In the genomic region with DNA sequence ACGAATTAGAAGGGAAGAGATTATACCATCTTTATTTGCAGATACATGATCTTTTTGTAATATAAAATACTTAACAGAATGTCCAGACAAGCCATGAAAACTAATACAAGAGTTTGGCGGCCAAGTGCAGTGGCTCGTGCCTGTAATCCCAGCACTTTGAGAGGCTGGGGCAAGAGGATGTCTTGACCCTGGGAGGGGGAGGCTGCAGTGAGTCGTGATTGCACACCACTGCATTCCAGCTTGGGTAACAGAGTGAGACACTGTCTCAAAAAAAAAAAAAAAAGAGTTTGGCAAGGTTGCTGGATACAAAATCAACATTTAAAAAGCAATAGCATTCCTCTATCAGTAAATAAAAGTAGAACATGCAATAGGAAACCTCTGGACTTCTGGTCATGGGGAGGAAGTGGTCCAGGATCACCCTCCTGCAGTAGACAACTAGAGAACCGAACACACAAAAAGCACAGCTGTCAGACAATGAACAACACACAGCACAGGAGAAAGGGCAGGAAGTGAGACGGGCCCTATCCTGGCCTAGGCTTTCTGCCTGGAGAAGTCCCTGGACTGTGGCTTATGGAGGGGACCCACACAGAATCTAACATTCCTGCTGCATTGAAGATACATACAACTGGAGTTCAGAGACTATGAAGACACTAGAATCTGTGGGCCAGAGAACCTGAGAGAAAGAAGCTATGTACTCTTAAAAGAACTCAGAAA, we compare ENCODE assay signal across 23 cellular contexts.
"Had no signal": no experiment of that assay in that cellular context is flagged by ENCODE, and none has a peak within 500 bp of the region (broad histone marks: within the 10 kb centered on the region; RNA-seq: fewer than 3 reads in every experiment).

No MANE protein-coding gene starts in this region.

- H3K4me2 ChIP-seq: neural progenitor cell had no signal

- H3K27me3 ChIP-seq: neural progenitor cell, tibial artery had no signal

- H2AFZ ChIP-seq: neural progenitor cell, parathyroid adenoma had no signal

- H3K4me1 ChIP-seq: neural progenitor cell, parathyroid adenoma, tibial artery had no signal

- H3K4me3 Mint-ChIP-seq: activated CD4-positive, alpha-beta memory T cell treated with anti-CD3 and anti-CD28 coated beads, Interleukin-2, amount 10 ng/mL, durations not matched to agents 7 days and 5 days; activated CD4-positive, alpha-beta T cell treated with anti-CD3 and anti-CD28 coated beads for 36 hours; activated T-cell treated with anti-CD3 and anti-CD28 coated beads, Interleukin-2, amount 50 U/mL, for 24 hours; central memory CD8-positive, alpha-beta T cell; immature natural killer cell; naive thymus-derived CD4-positive, alpha-beta T cell; neural progenitor cell; T-helper 2 cell treated with Interferon-gamma antibody and Interleukin-4, amounts not matched to agents 5 μg/mL and 100 μg/mL, for 36 hours; WTC11 had no signal

- H3K4me1 Mint-ChIP-seq: neural progenitor cell had no signal

- H3K36me3 Mint-ChIP-seq: immature natural killer cell had no signal

- ATAC-seq: activated CD4-positive, alpha-beta T cell treated with anti-CD3 and anti-CD28 coated beads for 36 hours; heart right ventricle; naive thymus-derived CD4-positive, alpha-beta T cell; WTC11 had no signal

- DNase-seq: activated CD4-positive, alpha-beta memory T cell treated with anti-CD3 and anti-CD28 coated beads, Interleukin-2, amount 10 ng/mL, durations not matched to agents 7 days and 5 days; activated CD4-positive, alpha-beta T cell treated with anti-CD3 and anti-CD28 coated beads for 36 hours; activated naive CD4-positive, alpha-beta T cell treated with Interleukin-2 at 50 U/mL for 16 hours; activated T-cell treated with anti-CD3 and anti-CD28 coated beads, Interleukin-2, amount 50 U/mL, for 24 hours; aorta; erythroblast; heart right ventricle; immature natural killer cell; kidney glomerular epithelial cell; mesendoderm; naive thymus-derived CD4-positive, alpha-beta T cell; stimulated activated CD4-positive, alpha-beta T cell treated with anti-CD3 and anti-CD28 coated beads, Interleukin-12 subunit alpha, Interleukin-12 subunit beta, amount 100 ng/mL, for 4 hours; stimulated activated CD4-positive, alpha-beta T cell treated with anti-CD3 and anti-CD28 coated beads, Interleukin-1b, Interleukin-23, amount 100 ng/mL, for 48 hours; stimulated activated CD8-positive, alpha-beta memory T cell treated with anti-CD3 and anti-CD28 coated beads, Interleukin-4, amount 100 ng/mL, for 48 hours; stimulated activated naive CD4-positive, alpha-beta T cell; tibial artery had no signal

- H3K27ac Mint-ChIP-seq: activated CD4-positive, alpha-beta memory T cell treated with anti-CD3 and anti-CD28 coated beads, Interleukin-2, amount 10 ng/mL, durations not matched to agents 7 days and 5 days; activated CD4-positive, alpha-beta T cell treated with anti-CD3 and anti-CD28 coated beads for 36 hours; activated T-cell treated with anti-CD3 and anti-CD28 coated beads, Interleukin-2, amount 50 U/mL, for 24 hours; activated T-helper 2 cell treated with anti-CD3 and anti-CD28 coated beads, Interferon-gamma antibody, Interleukin-2, Interleukin-4, amounts not matched to agents 10 μg/mL and 5 μg/mL and 100 μg/mL, durations not matched to agents 14 hours and 24 hours and 36 hours; immature natural killer cell; naive thymus-derived CD4-positive, alpha-beta T cell; neural progenitor cell; T-helper 2 cell treated with Interferon-gamma antibody and Interleukin-4, amounts not matched to agents 5 μg/mL and 100 μg/mL, for 36 hours; WTC11 had no signal

- H3K9me3 Mint-ChIP-seq: activated CD4-positive, alpha-beta memory T cell treated with anti-CD3 and anti-CD28 coated beads, Interleukin-2, amount 10 ng/mL, durations not matched to agents 7 days and 5 days; T-helper 2 cell treated with Interferon-gamma antibody and Interleukin-4, amounts not matched to agents 5 μg/mL and 100 μg/mL, for 36 hours had no signal

- H3K9me3 ChIP-seq: tibial artery had no signal

- H3K36me3 ChIP-seq: heart right ventricle, neural progenitor cell, tibial artery had no signal

- H3K27ac ChIP-seq: coronary artery, heart right ventricle, neural progenitor cell, parathyroid adenoma, tibial artery had no signal

- H3K79me2 ChIP-seq: parathyroid adenoma had no signal

- H3K4me3 ChIP-seq: coronary artery, heart right ventricle, neural progenitor cell, tibial artery had no signal
